In the genomic region with DNA sequence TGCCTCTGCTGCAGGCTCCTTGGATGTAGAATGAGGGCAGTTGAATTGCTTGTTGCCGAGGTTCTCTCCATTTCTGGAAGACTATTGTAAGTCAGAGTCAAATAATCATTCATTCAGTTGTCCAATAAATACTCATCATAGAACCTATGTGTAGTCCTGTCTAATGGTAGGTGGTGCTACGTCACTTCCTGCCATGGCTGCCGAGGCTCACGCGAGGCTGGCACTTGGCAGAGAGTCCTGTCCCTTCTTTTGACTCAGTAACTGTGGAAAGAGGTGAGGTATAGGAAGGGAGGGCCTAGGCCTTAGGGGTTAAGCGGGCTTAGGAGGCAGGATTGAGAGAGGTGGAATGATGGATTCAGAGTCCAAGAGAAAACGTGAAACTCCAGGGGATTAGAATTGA, we compare ENCODE assay signal across 19 cellular contexts. TPM values are rescaled to one million over a fixed set of nuclear protein-coding genes. Genes with fewer than 3 reads are reported as not detected.
A peak's percentile ranks its signal among the peaks of the same experiment; 100 is the strongest.
DNase-seq lines count a peak whose midpoint lies in the region; ATAC-seq, FAIRE-seq and TF ChIP-seq lines count a peak whose summit lies in the region.
"Had no signal": no experiment of that assay in that cellular context is flagged by ENCODE, and none has a peak within 500 bp of the region (broad histone marks: within the 10 kb centered on the region; RNA-seq: fewer than 3 reads in every experiment).

No MANE protein-coding gene starts in this region.

- in situ Hi-C loops in HepG2 (cut with HindIII; ENCODE audit: extremely low pct_ligation_motif_present, low pct_unique_long_range_greater_than_20kb), result no loop called here

- no peak for FAIRE-seq in HepG2 (lab: Jason Lieb, UNC)
- FAIRE-seq: small intestine had no signal

- H3K79me2 ChIP-seq in HepG2 (ENCODE audit: insufficient read depth, low read length), result peaks cover 2% of the 10 kb centered on the region

- TF ChIP-seq POLR2A in HepG2 (IDR thresholded peaks at IDR 0.05; ENCODE audit: insufficient read depth in 1 of 2, low read depth in 2 of 2, low read length in 2 of 2), result no peak

- TF ChIP-seq CTCF in C4-2B (conservative IDR thresholded peaks at IDR 0.05), result no peak
- TF ChIP-seq CTCF in HepG2 (CRISPR knock-in tag; IDR thresholded peaks at IDR 0.05), result no peak

- H3K27ac ChIP-seq in C4-2B, result peak overlapping the region; percentile 9; the same call in 1 of the 2 replicates
- H3K27ac ChIP-seq in HepG2 (ENCODE audit: extremely low read length, insufficient read depth, low read length), result no peak overlapping the region
- H3K27ac ChIP-seq: 22Rv1 had no signal

- no peaks in the 10 kb centered on the region for H3K9me3 ChIP-seq in HepG2 (ENCODE audit: low read length)

- TF ChIP-seq RAD21 in HepG2 (CRISPR knock-in tag; IDR thresholded peaks at IDR 0.05), result no peak

- POLR2A ChIA-PET in activated CD4-positive, alpha-beta memory T cell treated with anti-CD3 and anti-CD28 coated beads for 36 hours (lab: Charles Lee), result no interaction called here
- POLR2A ChIA-PET in HepG2 (lab: Yijun Ruan, JAX), result no interaction called here

- DNase-seq in NCI-H82 (lab: John Stamatoyannopoulos, UW) (peak; percentile 35), NCI-H82 treated with DMSO at 0.1 percent for 48 hours (lab: John Stamatoyannopoulos, UW; ENCODE audit: unreplicated experiment) (no peak), HepG2 (ENCODE audit: low spot score) (no peak), NCI-H446 treated with DMSO at 0.1 percent for 48 hours (lab: John Stamatoyannopoulos, UW) (no peak), NCI-H510A treated with DMSO at 0.1 percent for 48 hours (lab: John Stamatoyannopoulos, UW) (no peak)
- peak; percentile 56 for DNase-seq in activated CD4-positive, alpha-beta memory T cell treated with anti-CD3 and anti-CD28 coated beads for 36 hours
- no peak for DNase-seq in central memory CD8-positive, alpha-beta T cell (ENCODE audit: low spot score in 2 of 2)
- DNase-seq: activated CD4-positive, CD25-positive, alpha-beta regulatory T cell treated with anti-CD3 and anti-CD28 coated beads, Interleukin-2, amount 50 U/mL, for 72 hours; amniotic stem cell; HCEC 1CT; KG1; mammary epithelial cell; MV-4-11; NCI-H187 treated with DMSO at 0.1 percent for 48 hours; small intestine; stimulated activated naive CD4-positive, alpha-beta T cell treated with Interleukin-2 at 50 U/mL for 16 hours; trophoblast cell had no signal

- 96% methylated on average over 7 of the region's 7 CpGs for WGBS in HepG2 (ENCODE audit: low lambda C conversion rate)

- no peak overlapping the region for H3K9ac ChIP-seq in HepG2 (ENCODE audit: insufficient read depth, low read depth, low read length)

- H3K4me1 Mint-ChIP-seq in activated CD4-positive, alpha-beta memory T cell treated with anti-CD3 and anti-CD28 coated beads for 36 hours (ENCODE audit: low read depth), result peaks cover 98% of the 10 kb centered on the region
- H3K4me1 Mint-ChIP-seq in central memory CD8-positive, alpha-beta T cell, result peaks cover 83% of the 10 kb centered on the region

- H3K27me3 ChIP-seq in HepG2 (ENCODE audit: control insufficient read depth in 1 of 2, insufficient read depth in 2 of 2, low read length in 2 of 2), result no peaks in the 10 kb centered on the region

- H3K4me3 Mint-ChIP-seq in activated CD4-positive, alpha-beta memory T cell treated with anti-CD3 and anti-CD28 coated beads for 36 hours, result peak overlapping the region; percentile 33
- H3K4me3 Mint-ChIP-seq in central memory CD8-positive, alpha-beta T cell, result peak overlapping the region; percentile 34

- peaks cover 0 to 12% of the 10 kb centered on the region in 2 experiments; a peak in 1 of 5 replicates for H3K36me3 ChIP-seq in HepG2 (replicated peaks in 1 of 2; ENCODE audit: control insufficient read depth in 1 of 2, insufficient read depth in 2 of 2, low read length in 2 of 2)

- no peaks in the 10 kb centered on the region for H3K27me3 Mint-ChIP-seq in activated CD4-positive, alpha-beta memory T cell treated with anti-CD3 and anti-CD28 coated beads for 36 hours
- H3K27me3 Mint-ChIP-seq in central memory CD8-positive, alpha-beta T cell, result no peaks in the 10 kb centered on the region

- 0 out of 2 replicates have a peak, but pooled peaks cover 7% of the 10 kb centered on the region for H3K4me1 ChIP-seq in HepG2 (ENCODE audit: insufficient read depth, low read length)

- no peak overlapping the region for H3K4me3 ChIP-seq in HepG2 (replicated peaks in 1 of 3; ENCODE audit: insufficient read depth in 1 of 3, low read depth in 2 of 3, low read length in 3 of 3)

- TF ChIP-seq EP300 in HepG2 (IDR thresholded peaks at IDR 0.05; ENCODE audit: low read depth in 2 of 2, low read length in 2 of 2) (no peak), HepG2 (CRISPR knock-in tag; IDR thresholded peaks at IDR 0.05; ENCODE audit: borderline replicate concordance) (no peak)

- no peak for ATAC-seq in central memory CD8-positive, alpha-beta T cell (replicated peaks; ENCODE audit: extremely low read depth, poor library complexity, severe bottlenecking)
- ATAC-seq in HepG2, result no peak

- H3K9me3 Mint-ChIP-seq in activated CD4-positive, alpha-beta memory T cell treated with anti-CD3 and anti-CD28 coated beads for 36 hours, result no peaks in the 10 kb centered on the region
- H3K9me3 Mint-ChIP-seq in central memory CD8-positive, alpha-beta T cell, result no peaks in the 10 kb centered on the region

- peaks cover 5% of the 10 kb centered on the region for H3K36me3 Mint-ChIP-seq in activated CD4-positive, alpha-beta memory T cell treated with anti-CD3 and anti-CD28 coated beads for 36 hours
- peaks cover 6% of the 10 kb centered on the region for H3K36me3 Mint-ChIP-seq in central memory CD8-positive, alpha-beta T cell (ENCODE audit: insufficient read depth)

- no peak overlapping the region for H2AFZ ChIP-seq in HepG2 (ENCODE audit: low read length)

- CTCF ChIA-PET in activated CD4-positive, alpha-beta memory T cell treated with anti-CD3 and anti-CD28 coated beads for 36 hours (lab: Charles Lee), result no interaction called here
- CTCF ChIA-PET in HepG2 (lab: Yijun Ruan, JAX; ENCODE audit: low intra/inter-chr PET ratio, low total read pairs), result no interaction called here

- intact Hi-C loops in activated CD4-positive, alpha-beta memory T cell treated with anti-CD3 and anti-CD28 coated beads for 36 hours (cut with micrococcal nuclease), result loop anchor here (2.0 to 5.0 kb wide), 2 partner anchors 25 to 267 kb away; partner anchors contain the start of gene SUMO3
- intact Hi-C loops in HepG2 (cut with micrococcal nuclease; ENCODE audit: unreplicated experiment), result no loop called here

- H4K20me1 ChIP-seq in HepG2 (ENCODE audit: insufficient read depth, low read length), result no peaks in the 10 kb centered on the region

- H3K4me2 ChIP-seq in HepG2 (ENCODE audit: low read depth, low read length), result no peak overlapping the region

- peak overlapping the region; percentile 82 for H3K27ac Mint-ChIP-seq in activated CD4-positive, alpha-beta memory T cell treated with anti-CD3 and anti-CD28 coated beads for 36 hours
- no peak overlapping the region for H3K27ac Mint-ChIP-seq in central memory CD8-positive, alpha-beta T cell (ENCODE audit: low read depth)

- BruUV-seq in HepG2 (replicated peaks; lab: Mats Ljungman, UMichigan), result no TSS peak

TF ChIP-seq in HepG2, 621 proteins besides CTCF, POLR2A, EP300 and RAD21 (continues in another document):
- TF ChIP-seq CENPT (CRISPR knock-in tag; IDR thresholded peaks at IDR 0.05; ENCODE audit: low read depth), result no peak
- TF ChIP-seq FOXK2 (IDR thresholded peaks at IDR 0.05), result no peak
- TF ChIP-seq, protein P1, sequence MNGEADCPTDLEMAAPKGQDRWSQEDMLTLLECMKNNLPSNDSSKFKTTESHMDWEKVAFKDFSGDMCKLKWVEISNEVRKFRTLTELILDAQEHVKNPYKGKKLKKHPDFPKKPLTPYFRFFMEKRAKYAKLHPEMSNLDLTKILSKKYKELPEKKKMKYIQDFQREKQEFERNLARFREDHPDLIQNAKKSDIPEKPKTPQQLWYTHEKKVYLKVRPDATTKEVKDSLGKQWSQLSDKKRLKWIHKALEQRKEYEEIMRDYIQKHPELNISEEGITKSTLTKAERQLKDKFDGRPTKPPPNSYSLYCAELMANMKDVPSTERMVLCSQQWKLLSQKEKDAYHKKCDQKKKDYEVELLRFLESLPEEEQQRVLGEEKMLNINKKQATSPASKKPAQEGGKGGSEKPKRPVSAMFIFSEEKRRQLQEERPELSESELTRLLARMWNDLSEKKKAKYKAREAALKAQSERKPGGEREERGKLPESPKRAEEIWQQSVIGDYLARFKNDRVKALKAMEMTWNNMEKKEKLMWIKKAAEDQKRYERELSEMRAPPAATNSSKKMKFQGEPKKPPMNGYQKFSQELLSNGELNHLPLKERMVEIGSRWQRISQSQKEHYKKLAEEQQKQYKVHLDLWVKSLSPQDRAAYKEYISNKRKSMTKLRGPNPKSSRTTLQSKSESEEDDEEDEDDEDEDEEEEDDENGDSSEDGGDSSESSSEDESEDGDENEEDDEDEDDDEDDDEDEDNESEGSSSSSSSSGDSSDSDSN (CRISPR knock-in tag; IDR thresholded peaks at IDR 0.05), result no peak
- no peak for TF ChIP-seq ZNF354B (CRISPR knock-in tag; IDR thresholded peaks at IDR 0.05)
- TF ChIP-seq HNRNPLL (IDR thresholded peaks at IDR 0.05; ENCODE audit: low read depth, low read length, poor library complexity, severe bottlenecking), result no peak

RNA-seq across cellular contexts. Expression of gene ADARB1, which starts 9.7 kb away (rescaled TPM):
- total RNA-seq in activated CD4-positive, alpha-beta memory T cell treated with anti-CD3 and anti-CD28 coated beads for 36 hours, result 10 to 100 TPM; 37.6 to 40.6 TPM
- 9.2 and 10.0 TPM in 2 replicates for total RNA-seq in HepG2 (2016; rRNA removed; fragmentation: Illumina TruSeq; extraction: Trizol)
- total RNA-seq in HepG2 (2016; cell fraction: cytosol; rRNA removed; fragmentation: Illumina TruSeq; extraction: Trizol; ENCODE audit: low read depth), result 28.7 and 30.2 TPM in 2 replicates
- 7.9 and 11.7 TPM in 2 replicates for total RNA-seq in HepG2 (2016; cell fraction: insoluble cytoplasmic fraction; rRNA removed; fragmentation: Illumina TruSeq; extraction: Trizol)
- total RNA-seq in HepG2 (2016; cell fraction: membrane; rRNA removed; fragmentation: Illumina TruSeq; extraction: Trizol), result 20.0 and 20.9 TPM in 2 replicates
- total RNA-seq in HepG2 (2016; cell fraction: nucleus; rRNA removed; fragmentation: Illumina TruSeq; extraction: Trizol), result 8.5 and 10.4 TPM in 2 replicates
- 6.6 and 7.1 TPM in 2 replicates for polyA plus RNA-seq in HepG2 (2011; rRNA removed)
- polyA plus RNA-seq in HepG2 (2011; cell fraction: cytosol; rRNA removed), result 4.2 and 4.4 TPM in 2 replicates
- polyA plus RNA-seq in HepG2 (2011; cell fraction: nucleus; rRNA removed), result 22.2 and 26.9 TPM in 2 replicates
- 5.3 and 7.8 TPM in 2 replicates for polyA plus RNA-seq in HepG2 (2012)
- polyA plus RNA-seq in HepG2 (2016; cell fraction: cytosol; fragmentation: Illumina TruSeq; extraction: Trizol; ENCODE audit: low read depth), result 5.5 and 7.0 TPM in 2 replicates
- 6.8 and 8.6 TPM in 2 replicates for polyA plus RNA-seq in HepG2 (2016; cell fraction: insoluble cytoplasmic fraction; fragmentation: Illumina TruSeq; extraction: Trizol; ENCODE audit: low read depth)
- polyA plus RNA-seq in HepG2 (2016; cell fraction: membrane; fragmentation: Illumina TruSeq; extraction: Trizol; ENCODE audit: low read depth), result 6.8 and 9.8 TPM in 2 replicates
- 23.5 and 27.1 TPM in 2 replicates for polyA plus RNA-seq in HepG2 (2016; cell fraction: nucleus; fragmentation: Illumina TruSeq; extraction: Trizol; ENCODE audit: insufficient read depth, low read depth)
- polyA minus RNA-seq in HepG2 (2011; rRNA and poly(A)+ RNA removed; ENCODE audit: low replicate concordance), result 15.4 and 123 TPM in 2 replicates
- 7.9 and 8.5 TPM in 2 replicates for polyA minus RNA-seq in HepG2 (2011; cell fraction: cytosol; rRNA and poly(A)+ RNA removed)
- polyA minus RNA-seq in HepG2 (2011; cell fraction: nucleus; rRNA and poly(A)+ RNA removed), result 16.2 and 17.0 TPM in 2 replicates

Comparison
In these comparisons a context has a peak if more than half of its experiments do, and no peak if none do; other contexts are left out.
1. DNase-seq: peak in NCI-H82 (single experiment) and activated CD4-positive, alpha-beta memory T cell treated with anti-CD3 and anti-CD28 coated beads for 36 hours (single experiment); none in NCI-H82 treated with DMSO at 0.1 percent for 48 hours (single experiment), central memory CD8-positive, alpha-beta T cell (0 of 2), HepG2 (single experiment), NCI-H446 treated with DMSO at 0.1 percent for 48 hours (single experiment) and NCI-H510A treated with DMSO at 0.1 percent for 48 hours (single experiment).